1 cellular context compared by ENCODE assay signal in the genomic region with DNA sequence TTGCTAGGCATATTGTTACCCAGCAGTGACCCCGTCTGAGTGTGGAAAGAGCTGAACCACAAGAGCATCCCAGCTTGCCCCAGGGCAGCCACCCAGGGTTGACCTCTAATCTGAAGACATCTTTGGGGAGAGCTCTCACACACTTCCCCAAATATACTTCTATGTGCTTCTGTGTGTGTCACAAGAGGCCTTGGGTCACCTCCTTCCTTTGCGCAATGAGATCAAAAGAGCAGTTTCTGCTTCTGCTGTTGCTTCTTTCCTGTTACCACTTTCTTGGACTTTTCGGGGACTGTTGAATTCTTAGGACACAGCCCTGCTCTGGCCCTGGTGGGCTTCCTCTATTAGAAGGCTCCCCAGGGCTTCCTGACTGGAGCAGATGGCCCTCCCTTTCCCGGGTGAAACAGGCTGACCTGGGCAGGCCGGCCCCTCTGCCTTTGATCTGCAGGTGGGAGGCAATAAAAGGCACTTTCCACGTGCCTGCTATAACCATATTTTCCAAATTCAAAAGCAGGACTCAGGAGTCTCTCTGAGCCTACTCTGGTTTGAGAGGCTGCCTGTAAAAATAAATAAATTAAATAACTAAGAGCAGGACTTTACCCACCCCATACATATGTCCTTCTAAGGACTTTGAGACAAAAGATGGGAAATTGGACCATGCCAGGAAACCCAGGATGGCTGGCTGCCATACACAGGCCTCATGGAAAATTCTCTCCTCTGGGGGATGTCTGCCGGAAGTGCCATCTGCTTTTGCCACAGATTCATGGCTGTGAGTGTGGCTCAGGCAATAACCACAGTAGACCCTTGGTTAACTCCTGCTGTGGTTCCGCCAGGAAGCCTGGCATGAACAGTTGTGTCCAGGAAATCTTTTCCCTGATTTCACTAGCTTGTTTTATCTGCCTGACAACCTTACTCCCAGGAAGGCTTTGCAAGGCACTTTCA.
A peak's percentile ranks its signal among the peaks of the same experiment; 100 is the strongest.
TF ChIP-seq lines count a peak whose summit lies in the region.

No MANE protein-coding gene starts in this region.

TF ChIP-seq in HepG2, 621 proteins besides CTCF, POLR2A, EP300 and RAD21:
- TF ChIP-seq TCF7 (IDR thresholded peaks at IDR 0.05; ENCODE audit: low read depth) (0 out of 2 replicates have a peak, but pooled peaks have one; percentile 15), ZNF235 (CRISPR knock-in tag; IDR thresholded peaks at IDR 0.05; ENCODE audit: borderline replicate concordance) (no peak), PHF21A (CRISPR knock-in tag; IDR thresholded peaks at IDR 0.05) (no peak)
TF ChIP-seq in HepG2: peak in this region for 1.
